Comparison of ENCODE assay signal across 2 cellular contexts in the genomic region with DNA sequence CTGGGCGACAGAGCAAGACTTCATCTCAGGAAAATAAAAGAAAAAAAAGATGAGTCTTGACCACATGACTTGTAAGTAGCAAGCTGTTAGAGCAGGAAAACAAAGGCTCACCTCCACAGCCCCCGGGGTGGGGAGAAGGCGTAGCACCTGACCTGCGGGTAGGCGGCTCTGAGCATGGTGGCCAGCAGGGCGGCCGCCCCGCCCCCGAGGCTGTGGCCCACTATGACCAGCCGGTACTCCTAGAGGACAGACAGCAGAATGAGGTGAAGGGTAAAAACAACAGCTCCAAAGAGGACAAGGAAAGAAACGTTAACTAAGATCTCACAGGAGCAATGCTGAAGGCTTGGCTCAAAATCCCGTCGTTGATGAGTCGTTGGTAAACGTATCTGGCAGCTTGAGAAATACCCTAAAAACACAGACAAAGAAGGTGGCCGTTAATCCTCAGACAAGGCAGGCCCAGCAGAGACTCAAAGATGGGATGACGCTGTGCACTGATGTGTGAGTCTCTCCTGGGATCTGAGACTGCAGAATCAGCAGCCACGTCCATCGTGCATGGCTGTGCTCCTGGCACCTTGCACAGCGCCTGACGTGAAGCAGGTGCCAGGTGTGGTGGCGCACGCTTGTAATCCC.
TF ChIP-seq lines count a peak whose summit lies in the region.

No MANE protein-coding gene starts in this region.

TF ChIP-seq in HepG2, 621 proteins besides CTCF, POLR2A, EP300 and RAD21:
- peak; percentile 60 for TF ChIP-seq AGO2 (optimal IDR thresholded peaks at IDR 0.05; ENCODE audit: low read depth, low read length)
- TF ChIP-seq, protein P1, sequence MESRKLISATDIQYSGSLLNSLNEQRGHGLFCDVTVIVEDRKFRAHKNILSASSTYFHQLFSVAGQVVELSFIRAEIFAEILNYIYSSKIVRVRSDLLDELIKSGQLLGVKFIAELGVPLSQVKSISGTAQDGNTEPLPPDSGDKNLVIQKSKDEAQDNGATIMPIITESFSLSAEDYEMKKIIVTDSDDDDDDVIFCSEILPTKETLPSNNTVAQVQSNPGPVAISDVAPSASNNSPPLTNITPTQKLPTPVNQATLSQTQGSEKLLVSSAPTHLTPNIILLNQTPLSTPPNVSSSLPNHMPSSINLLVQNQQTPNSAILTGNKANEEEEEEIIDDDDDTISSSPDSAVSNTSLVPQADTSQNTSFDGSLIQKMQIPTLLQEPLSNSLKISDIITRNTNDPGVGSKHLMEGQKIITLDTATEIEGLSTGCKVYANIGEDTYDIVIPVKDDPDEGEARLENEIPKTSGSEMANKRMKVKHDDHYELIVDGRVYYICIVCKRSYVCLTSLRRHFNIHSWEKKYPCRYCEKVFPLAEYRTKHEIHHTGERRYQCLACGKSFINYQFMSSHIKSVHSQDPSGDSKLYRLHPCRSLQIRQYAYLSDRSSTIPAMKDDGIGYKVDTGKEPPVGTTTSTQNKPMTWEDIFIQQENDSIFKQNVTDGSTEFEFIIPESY (CRISPR knock-in tag; IDR thresholded peaks at IDR 0.05) = peak; percentile 13; the same call in 1 of the 2 replicates
- peak; percentile 22; the same call in 1 of the 2 replicates for TF ChIP-seq HOXA3 (CRISPR knock-in tag; IDR thresholded peaks at IDR 0.05)
- TF ChIP-seq THAP11 (CRISPR knock-in tag; IDR thresholded peaks at IDR 0.05) = no peak

TF ChIP-seq in SK-N-SH, 30 proteins besides CTCF, POLR2A, EP300 and RAD21:
- no peak for TF ChIP-seq GATA2 (CRISPR knock-in tag; IDR thresholded peaks at IDR 0.05)
- peak; percentile 27; the same call in 1 of the 2 replicates for TF ChIP-seq POLR2AphosphoS5 (IDR thresholded peaks at IDR 0.05; ENCODE audit: low read depth, low read length)
- TF ChIP-seq, protein P2, sequence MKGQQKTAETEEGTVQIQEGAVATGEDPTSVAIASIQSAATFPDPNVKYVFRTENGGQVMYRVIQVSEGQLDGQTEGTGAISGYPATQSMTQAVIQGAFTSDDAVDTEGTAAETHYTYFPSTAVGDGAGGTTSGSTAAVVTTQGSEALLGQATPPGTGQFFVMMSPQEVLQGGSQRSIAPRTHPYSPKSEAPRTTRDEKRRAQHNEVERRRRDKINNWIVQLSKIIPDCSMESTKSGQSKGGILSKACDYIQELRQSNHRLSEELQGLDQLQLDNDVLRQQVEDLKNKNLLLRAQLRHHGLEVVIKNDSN (IDR thresholded peaks at IDR 0.05; ENCODE audit: borderline replicate concordance, low read depth) = no peak
- no peak for TF ChIP-seq TAF1 (IDR thresholded peaks at IDR 0.05; ENCODE audit: borderline replicate concordance, low read depth, low read length)
